Comparison of ENCODE assay signal across 20 cellular contexts in the genomic region with DNA sequence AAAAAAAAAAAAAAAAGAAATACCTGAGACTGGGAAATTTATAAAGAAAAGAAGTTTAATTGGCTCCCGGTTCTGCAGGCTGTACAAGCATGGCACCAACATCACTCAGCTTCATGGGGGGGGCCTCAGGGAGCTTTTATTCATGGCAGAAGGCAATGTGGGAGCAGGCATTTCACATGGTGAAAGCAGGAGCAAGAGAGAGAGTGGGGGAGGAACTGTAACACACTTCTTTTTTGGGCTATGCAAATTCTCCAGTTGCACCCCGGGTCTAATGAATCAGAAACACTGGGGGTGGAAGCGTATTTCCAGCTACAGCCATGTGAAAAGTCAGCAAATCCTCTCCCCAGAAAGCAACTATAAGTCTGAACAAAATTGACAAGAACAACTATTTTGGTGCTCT. TPM values are rescaled to one million over a fixed set of nuclear protein-coding genes. Genes with fewer than 3 reads are reported as not detected.
DNase-seq lines count a peak whose midpoint lies in the region; ATAC-seq and TF ChIP-seq lines count a peak whose summit lies in the region.
"Had no signal": no experiment of that assay in that cellular context is flagged by ENCODE, and none has a peak within 500 bp of the region (broad histone marks: within the 10 kb centered on the region; RNA-seq: fewer than 3 reads in every experiment).

No MANE protein-coding gene starts in this region.

- H3K9me3 ChIP-seq in OCI-LY7 (ENCODE audit: low read length): peaks cover 6% of the 10 kb centered on the region; the same call in 1 of the 2 replicates
- H3K9me3 ChIP-seq: left lung, neutrophil, upper lobe of left lung had no signal

- ATAC-seq in GM19455 (IDR thresholded peaks at IDR 0.05; ENCODE audit: unreplicated experiment): peak; percentile 85
- ATAC-seq in HG02759 (IDR thresholded peaks at IDR 0.05; ENCODE audit: unreplicated experiment): peak; percentile 59
- no peak for ATAC-seq in activated CD8-positive, alpha-beta T cell treated with anti-CD3 and anti-CD28 coated beads for 36 hours
- ATAC-seq in activated T-cell treated with anti-CD3 and anti-CD28 coated beads, Interleukin-2, amount 50 U/mL, for 4 hours: no peak
- ATAC-seq: activated CD4-positive, CD25-positive, alpha-beta regulatory T cell treated with anti-CD3 and anti-CD28 coated beads, Interleukin-2, amount 50 U/mL, for 24 hours; left lung had no signal

- peak overlapping the region; percentile 70 for H3K4me2 ChIP-seq in OCI-LY7 (ENCODE audit: low read length)

- TF ChIP-seq CTCF in GM12865 (IDR thresholded peaks at IDR 0.05; ENCODE audit: insufficient read depth, low read depth, low read length, missing control alignments) (no peak), OCI-LY7 (conservative IDR thresholded peaks at IDR 0.05; ENCODE audit: low read length) (no peak), glutamatergic neuron (IDR thresholded peaks at IDR 0.05; ENCODE audit: partially characterized antibody, unreplicated experiment) (no peak)
- TF ChIP-seq CTCF in activated CD8-positive, alpha-beta T cell treated with anti-CD3 and anti-CD28 coated beads for 36 hours (IDR thresholded peaks at IDR 0.05): no peak

- DNase-seq in GM12865 (ENCODE audit: low read depth) (peak; percentile 52), OCI-LY7 (ENCODE audit: low spot score) (peak; percentile 54), glutamatergic neuron (no peak)
- DNase-seq in activated CD4-positive, CD25-positive, alpha-beta regulatory T cell (lab: John Stamatoyannopoulos, UW): no peak
- DNase-seq in activated CD8-positive, alpha-beta T cell treated with anti-CD3 and anti-CD28 coated beads for 36 hours: no peak
- no peak for DNase-seq in activated T-cell treated with anti-CD3 and anti-CD28 coated beads, Interleukin-2, amount 50 U/mL, for 4 hours
- DNase-seq: CD4-positive, alpha-beta T cell; DMS79; H7; left lung; NCI-H146; SHP77 treated with DMSO at 0.1 percent for 48 hours; stimulated activated CD4-positive, alpha-beta T cell treated with anti-CD3 and anti-CD28 coated beads, Interleukin-15, amount 100 ng/mL, for 24 hours; upper lobe of left lung had no signal

- peak overlapping the region; percentile 82 for H2AFZ ChIP-seq in OCI-LY7 (ENCODE audit: low read length)

- H3K9me2 ChIP-seq in OCI-LY7 (ENCODE audit: insufficient read depth, low read length): no peaks in the 10 kb centered on the region

- no peak overlapping the region for H3K27ac Mint-ChIP-seq in glutamatergic neuron (ENCODE audit: unreplicated experiment)
- H3K27ac Mint-ChIP-seq in activated CD8-positive, alpha-beta T cell treated with anti-CD3 and anti-CD28 coated beads for 36 hours: no peak overlapping the region
- H3K27ac Mint-ChIP-seq: CD4-positive, alpha-beta T cell; stimulated activated naive CD8-positive, alpha-beta T cell treated with anti-CD3 and anti-CD28 coated beads, Interleukin-15, Interleukin-2, amounts not matched to agents 100 ng/mL and 50 ng/mL, for 24 hours; T-helper 2 cell treated with Interferon-gamma antibody and Interleukin-4, amounts not matched to agents 5 μg/mL and 100 μg/mL, for 36 hours had no signal

- H3K27ac ChIP-seq in OCI-LY7 (ENCODE audit: low read depth, low read length, poor library complexity, severe bottlenecking): peak overlapping the region; percentile 48
- H3K27ac ChIP-seq: left lung, neutrophil, upper lobe of left lung had no signal

- POLR2A ChIA-PET in OCI-LY7 (lab: Charles Lee): interaction anchor here (0.7 to 1.8 kb wide), 4 partner anchors 14 to 1079 kb away, joined by 4 to 7 read pairs (median 4); no protein-coding TSS in a partner anchor
- POLR2A ChIA-PET in activated CD8-positive, alpha-beta T cell treated with anti-CD3 and anti-CD28 coated beads for 36 hours (lab: Charles Lee): interaction anchor here (0.6 kb wide), 1 partner anchor 13 kb away, joined by 3 read pairs; no protein-coding TSS in a partner anchor

- peaks cover 11% of the 10 kb centered on the region for H3K4me1 ChIP-seq in OCI-LY7 (ENCODE audit: insufficient read depth, low read length, poor library complexity, severe bottlenecking)
- H3K4me1 ChIP-seq: left lung, upper lobe of left lung had no signal

- no peaks in the 10 kb centered on the region for H3K36me3 Mint-ChIP-seq in glutamatergic neuron (ENCODE audit: unreplicated experiment)
- no peaks in the 10 kb centered on the region for H3K36me3 Mint-ChIP-seq in activated CD8-positive, alpha-beta T cell treated with anti-CD3 and anti-CD28 coated beads for 36 hours (ENCODE audit: low read depth)
- no peaks in the 10 kb centered on the region for H3K36me3 Mint-ChIP-seq in activated T-cell treated with anti-CD3 and anti-CD28 coated beads, Interleukin-2, amount 50 U/mL, for 4 hours (ENCODE audit: insufficient read depth)

- H3K4me1 Mint-ChIP-seq in glutamatergic neuron (ENCODE audit: low read depth, unreplicated experiment): no peaks in the 10 kb centered on the region
- H3K4me1 Mint-ChIP-seq in activated CD8-positive, alpha-beta T cell treated with anti-CD3 and anti-CD28 coated beads for 36 hours (ENCODE audit: low read depth): no peaks in the 10 kb centered on the region
- no peaks in the 10 kb centered on the region for H3K4me1 Mint-ChIP-seq in activated T-cell treated with anti-CD3 and anti-CD28 coated beads, Interleukin-2, amount 50 U/mL, for 4 hours (ENCODE audit: low read depth)

- H3K9me3 Mint-ChIP-seq in glutamatergic neuron (ENCODE audit: unreplicated experiment): peaks cover 1% of the 10 kb centered on the region
- H3K9me3 Mint-ChIP-seq in activated CD8-positive, alpha-beta T cell treated with anti-CD3 and anti-CD28 coated beads for 36 hours: no peaks in the 10 kb centered on the region
- H3K9me3 Mint-ChIP-seq in activated T-cell treated with anti-CD3 and anti-CD28 coated beads, Interleukin-2, amount 50 U/mL, for 4 hours: no peaks in the 10 kb centered on the region
- H3K9me3 Mint-ChIP-seq: CD4-positive, alpha-beta T cell; stimulated activated naive CD8-positive, alpha-beta T cell treated with anti-CD3 and anti-CD28 coated beads, Interleukin-15, Interleukin-2, amounts not matched to agents 100 ng/mL and 50 ng/mL, for 24 hours had no signal

- H3K4me3 ChIP-seq in GM12865 (ENCODE audit: low read depth, low read length) (no peak overlapping the region), OCI-LY7 (ENCODE audit: low read depth, low read length, poor library complexity, severe bottlenecking) (peak overlapping the region; percentile 49)
- H3K4me3 ChIP-seq: left lung, upper lobe of left lung had no signal

- no peaks in the 10 kb centered on the region for H3K79me2 ChIP-seq in OCI-LY7 (ENCODE audit: insufficient read depth, low read depth, low read length)

- H3K36me3 ChIP-seq in OCI-LY7 (ENCODE audit: insufficient read depth, low read length): no peaks in the 10 kb centered on the region
- H3K36me3 ChIP-seq: left lung, neutrophil, upper lobe of left lung had no signal

- H4K20me1 ChIP-seq in OCI-LY7 (ENCODE audit: insufficient read depth, low read length): no peaks in the 10 kb centered on the region

- H3K4me3 Mint-ChIP-seq in glutamatergic neuron (ENCODE audit: unreplicated experiment): no peak overlapping the region
- H3K4me3 Mint-ChIP-seq in activated CD8-positive, alpha-beta T cell treated with anti-CD3 and anti-CD28 coated beads for 36 hours: no peak overlapping the region
- H3K4me3 Mint-ChIP-seq in activated T-cell treated with anti-CD3 and anti-CD28 coated beads, Interleukin-2, amount 50 U/mL, for 4 hours: no peak overlapping the region
- H3K4me3 Mint-ChIP-seq: CD4-positive, alpha-beta T cell; stimulated activated naive CD8-positive, alpha-beta T cell treated with anti-CD3 and anti-CD28 coated beads, Interleukin-15, Interleukin-2, amounts not matched to agents 100 ng/mL and 50 ng/mL, for 24 hours; T-helper 2 cell treated with Interferon-gamma antibody and Interleukin-4, amounts not matched to agents 5 μg/mL and 100 μg/mL, for 36 hours had no signal

- CTCF ChIA-PET in OCI-LY7 (lab: Charles Lee; ENCODE audit: unreplicated experiment): no interaction called here
- CTCF ChIA-PET in activated CD8-positive, alpha-beta T cell treated with anti-CD3 and anti-CD28 coated beads for 36 hours (lab: Charles Lee): interaction anchor here (0.7 to 1.7 kb wide), 2 partner anchors 28 to 338 kb away, joined by 3 read pairs; no protein-coding TSS in a partner anchor

- H3K27me3 Mint-ChIP-seq in glutamatergic neuron (ENCODE audit: unreplicated experiment): no peaks in the 10 kb centered on the region
- no peaks in the 10 kb centered on the region for H3K27me3 Mint-ChIP-seq in activated CD8-positive, alpha-beta T cell treated with anti-CD3 and anti-CD28 coated beads for 36 hours
- H3K27me3 Mint-ChIP-seq in activated T-cell treated with anti-CD3 and anti-CD28 coated beads, Interleukin-2, amount 50 U/mL, for 4 hours (ENCODE audit: low read depth): no peaks in the 10 kb centered on the region
- H3K27me3 Mint-ChIP-seq: CD4-positive, alpha-beta T cell; stimulated activated naive CD8-positive, alpha-beta T cell treated with anti-CD3 and anti-CD28 coated beads, Interleukin-15, Interleukin-2, amounts not matched to agents 100 ng/mL and 50 ng/mL, for 24 hours had no signal

- intact Hi-C loops in OCI-LY7 (cut with micrococcal nuclease; ENCODE audit: unreplicated experiment): no loop called here
- intact Hi-C loops in activated CD8-positive, alpha-beta T cell treated with anti-CD3 and anti-CD28 coated beads for 36 hours (cut with micrococcal nuclease): no loop called here

- BruUV-seq in OCI-LY7 (replicated peaks; lab: Mats Ljungman, UMichigan): no TSS peak

RNA-seq across cellular contexts. Expression of a gene that starts 11.8 kb away (rescaled TPM):
- total RNA-seq in OCI-LY7 (2014; rRNA removed; shearing (Covaris generic)): 229 and 316 TPM in 2 replicates
- 307 and 315 TPM in 2 replicates for total RNA-seq in OCI-LY7 (2022)
- total RNA-seq in glutamatergic neuron (ENCODE audit: unreplicated experiment): 93.7 TPM
- 100 to 1,000 TPM; 277 to 286 TPM for total RNA-seq in activated CD8-positive, alpha-beta T cell treated with anti-CD3 and anti-CD28 coated beads for 36 hours
- total RNA-seq in activated T-cell treated with anti-CD3 and anti-CD28 coated beads, Interleukin-2, amount 50 U/mL, for 4 hours: 100 to 1,000 TPM; 284 to 308 (median 295) TPM

Comparison
In these comparisons a context has a peak if more than half of its experiments do, and no peak if none do; other contexts are left out.
1. DNase-seq: peak in GM12865 (single experiment) and OCI-LY7 (single experiment); none in glutamatergic neuron (single experiment), activated CD4-positive, CD25-positive, alpha-beta regulatory T cell (0 of 4), activated CD8-positive, alpha-beta T cell treated with anti-CD3 and anti-CD28 coated beads for 36 hours (single experiment) and activated T-cell treated with anti-CD3 and anti-CD28 coated beads, Interleukin-2, amount 50 U/mL, for 4 hours (single experiment).
2. ATAC-seq: peak in GM19455 (single experiment) and HG02759 (single experiment); none in activated CD8-positive, alpha-beta T cell treated with anti-CD3 and anti-CD28 coated beads for 36 hours (single experiment) and activated T-cell treated with anti-CD3 and anti-CD28 coated beads, Interleukin-2, amount 50 U/mL, for 4 hours (0 of 2).